2 cellular contexts compared by ENCODE assay signal in genomic region chr3:129046732-129047552, GRCh38.
TF ChIP-seq lines count a peak whose summit lies in the region.

No MANE protein-coding gene starts in this region.

TF ChIP-seq in GM23338, 12 proteins besides CTCF, POLR2A, EP300 and RAD21:
- TF ChIP-seq POLR2AphosphoS5 (IDR thresholded peaks at IDR 0.05; ENCODE audit: low read depth) (no peak), NANOG (IDR thresholded peaks at IDR 0.05; ENCODE audit: borderline replicate concordance) (no peak)
- TF ChIP-seq, protein P1, sequence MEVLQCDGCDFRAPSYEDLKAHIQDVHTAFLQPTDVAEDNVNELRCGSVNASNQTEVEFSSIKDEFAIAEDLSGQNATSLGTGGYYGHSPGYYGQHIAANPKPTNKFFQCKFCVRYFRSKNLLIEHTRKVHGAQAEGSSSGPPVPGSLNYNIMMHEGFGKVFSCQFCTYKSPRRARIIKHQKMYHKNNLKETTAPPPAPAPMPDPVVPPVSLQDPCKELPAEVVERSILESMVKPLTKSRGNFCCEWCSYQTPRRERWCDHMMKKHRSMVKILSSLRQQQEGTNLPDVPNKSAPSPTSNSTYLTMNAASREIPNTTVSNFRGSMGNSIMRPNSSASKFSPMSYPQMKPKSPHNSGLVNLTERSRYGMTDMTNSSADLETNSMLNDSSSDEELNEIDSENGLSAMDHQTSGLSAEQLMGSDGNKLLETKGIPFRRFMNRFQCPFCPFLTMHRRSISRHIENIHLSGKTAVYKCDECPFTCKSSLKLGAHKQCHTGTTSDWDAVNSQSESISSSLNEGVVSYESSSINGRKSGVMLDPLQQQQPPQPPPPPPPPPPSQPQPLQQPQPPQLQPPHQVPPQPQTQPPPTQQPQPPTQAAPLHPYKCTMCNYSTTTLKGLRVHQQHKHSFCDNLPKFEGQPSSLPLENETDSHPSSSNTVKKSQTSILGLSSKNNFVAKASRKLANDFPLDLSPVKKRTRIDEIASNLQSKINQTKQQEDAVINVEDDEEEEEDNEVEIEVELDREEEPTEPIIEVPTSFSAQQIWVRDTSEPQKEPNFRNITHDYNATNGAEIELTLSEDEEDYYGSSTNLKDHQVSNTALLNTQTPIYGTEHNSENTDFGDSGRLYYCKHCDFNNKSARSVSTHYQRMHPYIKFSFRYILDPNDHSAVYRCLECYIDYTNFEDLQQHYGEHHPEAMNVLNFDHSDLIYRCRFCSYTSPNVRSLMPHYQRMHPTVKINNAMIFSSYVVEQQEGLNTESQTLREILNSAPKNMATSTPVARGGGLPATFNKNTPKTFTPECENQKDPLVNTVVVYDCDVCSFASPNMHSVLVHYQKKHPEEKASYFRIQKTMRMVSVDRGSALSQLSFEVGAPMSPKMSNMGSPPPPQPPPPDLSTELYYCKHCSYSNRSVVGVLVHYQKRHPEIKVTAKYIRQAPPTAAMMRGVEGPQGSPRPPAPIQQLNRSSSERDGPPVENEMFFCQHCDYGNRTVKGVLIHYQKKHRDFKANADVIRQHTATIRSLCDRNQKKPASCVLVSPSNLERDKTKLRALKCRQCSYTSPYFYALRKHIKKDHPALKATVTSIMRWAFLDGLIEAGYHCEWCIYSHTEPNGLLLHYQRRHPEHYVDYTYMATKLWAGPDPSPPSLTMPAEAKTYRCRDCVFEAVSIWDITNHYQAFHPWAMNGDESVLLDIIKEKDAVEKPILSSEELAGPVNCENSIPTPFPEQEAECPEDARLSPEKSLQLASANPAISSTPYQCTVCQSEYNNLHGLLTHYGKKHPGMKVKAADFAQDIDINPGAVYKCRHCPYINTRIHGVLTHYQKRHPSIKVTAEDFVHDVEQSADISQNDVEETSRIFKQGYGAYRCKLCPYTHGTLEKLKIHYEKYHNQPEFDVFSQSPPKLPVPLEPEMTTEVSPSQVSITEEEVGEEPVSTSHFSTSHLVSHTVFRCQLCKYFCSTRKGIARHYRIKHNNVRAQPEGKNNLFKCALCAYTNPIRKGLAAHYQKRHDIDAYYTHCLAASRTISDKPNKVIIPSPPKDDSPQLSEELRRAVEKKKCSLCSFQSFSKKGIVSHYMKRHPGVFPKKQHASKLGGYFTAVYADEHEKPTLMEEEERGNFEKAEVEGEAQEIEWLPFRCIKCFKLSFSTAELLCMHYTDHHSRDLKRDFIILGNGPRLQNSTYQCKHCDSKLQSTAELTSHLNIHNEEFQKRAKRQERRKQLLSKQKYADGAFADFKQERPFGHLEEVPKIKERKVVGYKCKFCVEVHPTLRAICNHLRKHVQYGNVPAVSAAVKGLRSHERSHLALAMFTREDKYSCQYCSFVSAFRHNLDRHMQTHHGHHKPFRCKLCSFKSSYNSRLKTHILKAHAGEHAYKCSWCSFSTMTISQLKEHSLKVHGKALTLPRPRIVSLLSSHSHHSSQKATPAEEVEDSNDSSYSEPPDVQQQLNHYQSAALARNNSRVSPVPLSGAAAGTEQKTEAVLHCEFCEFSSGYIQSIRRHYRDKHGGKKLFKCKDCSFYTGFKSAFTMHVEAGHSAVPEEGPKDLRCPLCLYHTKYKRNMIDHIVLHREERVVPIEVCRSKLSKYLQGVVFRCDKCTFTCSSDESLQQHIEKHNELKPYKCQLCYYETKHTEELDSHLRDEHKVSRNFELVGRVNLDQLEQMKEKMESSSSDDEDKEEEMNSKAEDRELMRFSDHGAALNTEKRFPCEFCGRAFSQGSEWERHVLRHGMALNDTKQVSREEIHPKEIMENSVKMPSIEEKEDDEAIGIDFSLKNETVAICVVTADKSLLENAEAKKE (CRISPR knock-in tag; IDR thresholded peaks at IDR 0.05): no peak

TF ChIP-seq in H1, 55 proteins besides CTCF, POLR2A, EP300 and RAD21:
- TF ChIP-seq SP4 (IDR thresholded peaks at IDR 0.05; ENCODE audit: low read length) (no peak), ATF3 (IDR thresholded peaks at IDR 0.05; ENCODE audit: insufficient read depth, low read depth, low read length) (no peak), E2F6 (IDR thresholded peaks at IDR 0.05) (0 out of 2 replicates have a peak, but pooled peaks have one; percentile 3), TCF12 (IDR thresholded peaks at IDR 0.05; ENCODE audit: low read depth, low read length) (no peak), TBP (IDR thresholded peaks at IDR 0.05; ENCODE audit: low read depth, low read length) (no peak), HDAC6 (IDR thresholded peaks at IDR 0.05; ENCODE audit: low read depth, low read length) (no peak), JUN (IDR thresholded peaks at IDR 0.05; ENCODE audit: low read depth, low read length) (no peak), POLR2AphosphoS5 (IDR thresholded peaks at IDR 0.05; ENCODE audit: low read depth, low read length) (no peak), MAX (IDR thresholded peaks at IDR 0.05) (peak; percentile 1; the same call in 1 of the 2 replicates), CBX8 (IDR thresholded peaks at IDR 0.05; ENCODE audit: borderline replicate concordance, low read depth, low read length) (no peak), CTBP2 (IDR thresholded peaks at IDR 0.05; ENCODE audit: borderline replicate concordance, insufficient read depth, insufficient read length, low read length) (no peak)
